Comparison of ENCODE assay signal across 1 cellular context in the genomic region with DNA sequence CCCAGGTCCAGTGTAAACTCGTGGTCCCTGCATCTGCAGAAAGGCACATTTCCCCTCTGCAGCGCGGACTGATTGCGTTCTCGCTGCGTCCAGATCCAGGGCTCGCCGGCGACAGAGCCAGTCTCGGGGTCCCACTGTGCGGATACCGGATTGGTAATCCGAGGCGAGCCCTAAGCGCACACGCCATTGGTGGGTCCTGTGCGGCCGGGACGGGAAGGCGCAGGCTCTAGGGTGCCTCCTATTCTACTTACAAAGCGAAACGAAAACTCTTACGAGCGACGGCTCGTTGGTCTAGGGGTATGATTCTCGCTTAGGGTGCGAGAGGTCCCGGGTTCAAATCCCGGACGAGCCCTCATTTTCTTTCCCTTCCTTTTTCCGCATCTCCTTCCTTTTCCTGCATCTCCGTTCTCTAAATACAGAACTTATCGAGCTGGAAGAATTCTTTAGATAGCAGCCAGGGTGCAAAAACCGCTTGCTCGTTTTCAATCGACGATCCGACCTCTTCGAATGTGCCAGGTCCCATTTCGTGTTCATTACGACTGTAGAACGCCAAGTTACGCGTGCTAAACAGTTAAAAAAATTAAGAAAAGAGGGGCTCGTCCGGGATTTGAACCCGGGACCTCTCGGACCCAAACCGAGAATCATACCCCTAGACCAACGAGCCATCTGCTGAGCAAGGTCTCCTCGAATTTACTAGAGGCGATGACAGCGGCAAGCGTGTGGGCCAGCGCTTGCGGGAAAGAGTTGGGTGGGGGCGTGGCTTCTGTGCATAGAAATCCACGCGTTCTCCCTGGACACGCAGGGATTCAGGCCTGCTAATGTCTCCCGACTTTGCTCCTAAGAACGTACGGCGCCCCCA.
TF ChIP-seq lines count a peak whose summit lies in the region.

No MANE protein-coding gene starts in this region.

TF ChIP-seq in HepG2, 621 proteins besides CTCF, POLR2A, EP300 and RAD21 (continued from another document and continues in another):
- TF ChIP-seq, protein P1, sequence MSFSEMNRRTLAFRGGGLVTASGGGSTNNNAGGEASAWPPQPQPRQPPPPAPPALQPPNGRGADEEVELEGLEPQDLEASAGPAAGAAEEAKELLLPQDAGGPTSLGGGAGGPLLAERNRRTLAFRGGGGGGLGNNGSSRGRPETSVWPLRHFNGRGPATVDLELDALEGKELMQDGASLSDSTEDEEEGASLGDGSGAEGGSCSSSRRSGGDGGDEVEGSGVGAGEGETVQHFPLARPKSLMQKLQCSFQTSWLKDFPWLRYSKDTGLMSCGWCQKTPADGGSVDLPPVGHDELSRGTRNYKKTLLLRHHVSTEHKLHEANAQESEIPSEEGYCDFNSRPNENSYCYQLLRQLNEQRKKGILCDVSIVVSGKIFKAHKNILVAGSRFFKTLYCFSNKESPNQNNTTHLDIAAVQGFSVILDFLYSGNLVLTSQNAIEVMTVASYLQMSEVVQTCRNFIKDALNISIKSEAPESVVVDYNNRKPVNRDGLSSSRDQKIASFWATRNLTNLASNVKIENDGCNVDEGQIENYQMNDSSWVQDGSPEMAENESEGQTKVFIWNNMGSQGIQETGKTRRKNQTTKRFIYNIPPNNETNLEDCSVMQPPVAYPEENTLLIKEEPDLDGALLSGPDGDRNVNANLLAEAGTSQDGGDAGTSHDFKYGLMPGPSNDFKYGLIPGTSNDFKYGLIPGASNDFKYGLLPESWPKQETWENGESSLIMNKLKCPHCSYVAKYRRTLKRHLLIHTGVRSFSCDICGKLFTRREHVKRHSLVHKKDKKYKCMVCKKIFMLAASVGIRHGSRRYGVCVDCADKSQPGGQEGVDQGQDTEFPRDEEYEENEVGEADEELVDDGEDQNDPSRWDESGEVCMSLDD (CRISPR knock-in tag; IDR thresholded peaks at IDR 0.05; ENCODE audit: borderline replicate concordance), result peak; percentile 80; the same call in 1 of the 2 replicates
- TF ChIP-seq, protein P2, sequence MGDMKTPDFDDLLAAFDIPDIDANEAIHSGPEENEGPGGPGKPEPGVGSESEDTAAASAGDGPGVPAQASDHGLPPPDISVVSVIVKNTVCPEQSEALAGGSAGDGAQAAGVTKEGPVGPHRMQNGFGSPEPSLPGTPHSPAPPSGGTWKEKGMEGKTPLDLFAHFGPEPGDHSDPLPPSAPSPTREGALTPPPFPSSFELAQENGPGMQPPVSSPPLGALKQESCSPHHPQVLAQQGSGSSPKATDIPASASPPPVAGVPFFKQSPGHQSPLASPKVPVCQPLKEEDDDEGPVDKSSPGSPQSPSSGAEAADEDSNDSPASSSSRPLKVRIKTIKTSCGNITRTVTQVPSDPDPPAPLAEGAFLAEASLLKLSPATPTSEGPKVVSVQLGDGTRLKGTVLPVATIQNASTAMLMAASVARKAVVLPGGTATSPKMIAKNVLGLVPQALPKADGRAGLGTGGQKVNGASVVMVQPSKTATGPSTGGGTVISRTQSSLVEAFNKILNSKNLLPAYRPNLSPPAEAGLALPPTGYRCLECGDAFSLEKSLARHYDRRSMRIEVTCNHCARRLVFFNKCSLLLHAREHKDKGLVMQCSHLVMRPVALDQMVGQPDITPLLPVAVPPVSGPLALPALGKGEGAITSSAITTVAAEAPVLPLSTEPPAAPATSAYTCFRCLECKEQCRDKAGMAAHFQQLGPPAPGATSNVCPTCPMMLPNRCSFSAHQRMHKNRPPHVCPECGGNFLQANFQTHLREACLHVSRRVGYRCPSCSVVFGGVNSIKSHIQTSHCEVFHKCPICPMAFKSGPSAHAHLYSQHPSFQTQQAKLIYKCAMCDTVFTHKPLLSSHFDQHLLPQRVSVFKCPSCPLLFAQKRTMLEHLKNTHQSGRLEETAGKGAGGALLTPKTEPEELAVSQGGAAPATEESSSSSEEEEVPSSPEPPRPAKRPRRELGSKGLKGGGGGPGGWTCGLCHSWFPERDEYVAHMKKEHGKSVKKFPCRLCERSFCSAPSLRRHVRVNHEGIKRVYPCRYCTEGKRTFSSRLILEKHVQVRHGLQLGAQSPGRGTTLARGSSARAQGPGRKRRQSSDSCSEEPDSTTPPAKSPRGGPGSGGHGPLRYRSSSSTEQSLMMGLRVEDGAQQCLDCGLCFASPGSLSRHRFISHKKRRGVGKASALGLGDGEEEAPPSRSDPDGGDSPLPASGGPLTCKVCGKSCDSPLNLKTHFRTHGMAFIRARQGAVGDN (CRISPR knock-in tag; IDR thresholded peaks at IDR 0.05), result no peak; the same call in 1 of the 2 replicates
- no peak for TF ChIP-seq PRMT3 (CRISPR knock-in tag; IDR thresholded peaks at IDR 0.05; ENCODE audit: borderline replicate concordance, low read depth)
- no peak for TF ChIP-seq ZNF230 (CRISPR knock-in tag; IDR thresholded peaks at IDR 0.05)
- 0 out of 2 replicates have a peak, but pooled peaks have one; percentile 30 for TF ChIP-seq GPN1 (CRISPR knock-in tag; IDR thresholded peaks at IDR 0.05; ENCODE audit: borderline replicate concordance)
- TF ChIP-seq ZNF746 (CRISPR knock-in tag; IDR thresholded peaks at IDR 0.05), result no peak
- TF ChIP-seq ZNF562 (CRISPR knock-in tag; IDR thresholded peaks at IDR 0.05; ENCODE audit: borderline replicate concordance), result no peak
- TF ChIP-seq, protein P3, sequence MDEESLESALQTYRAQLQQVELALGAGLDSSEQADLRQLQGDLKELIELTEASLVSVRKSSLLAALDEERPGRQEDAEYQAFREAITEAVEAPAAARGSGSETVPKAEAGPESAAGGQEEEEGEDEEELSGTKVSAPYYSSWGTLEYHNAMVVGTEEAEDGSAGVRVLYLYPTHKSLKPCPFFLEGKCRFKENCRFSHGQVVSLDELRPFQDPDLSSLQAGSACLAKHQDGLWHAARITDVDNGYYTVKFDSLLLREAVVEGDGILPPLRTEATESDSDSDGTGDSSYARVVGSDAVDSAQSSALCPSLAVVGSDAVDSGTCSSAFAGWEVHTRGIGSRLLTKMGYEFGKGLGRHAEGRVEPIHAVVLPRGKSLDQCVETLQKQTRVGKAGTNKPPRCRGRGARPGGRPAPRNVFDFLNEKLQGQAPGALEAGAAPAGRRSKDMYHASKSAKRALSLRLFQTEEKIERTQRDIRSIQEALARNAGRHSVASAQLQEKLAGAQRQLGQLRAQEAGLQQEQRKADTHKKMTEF (CRISPR knock-in tag; IDR thresholded peaks at IDR 0.05), result peak; percentile 70; the same call in 1 of the 2 replicates
- peak; percentile 7; the same call in 1 of the 2 replicates for TF ChIP-seq SAFB2 (CRISPR knock-in tag; IDR thresholded peaks at IDR 0.05; ENCODE audit: borderline replicate concordance, low read depth)
- TF ChIP-seq HMG20A (CRISPR knock-in tag; IDR thresholded peaks at IDR 0.05; ENCODE audit: borderline replicate concordance), result no peak; the same call in 1 of the 2 replicates
- TF ChIP-seq ZNF260 (CRISPR knock-in tag; IDR thresholded peaks at IDR 0.05; ENCODE audit: borderline replicate concordance, low read depth), result no peak; the same call in 1 of the 2 replicates
- peak; percentile 51; the same call in 1 of the 2 replicates for TF ChIP-seq SAP130 (CRISPR knock-in tag; IDR thresholded peaks at IDR 0.05; ENCODE audit: low read depth)
- TF ChIP-seq GABPA (IDR thresholded peaks at IDR 0.05; ENCODE audit: low read depth, low read length), result no peak
- TF ChIP-seq GABPA (CRISPR knock-in tag; IDR thresholded peaks at IDR 0.05; ENCODE audit: low read depth), result no peak
- TF ChIP-seq KDM4B (CRISPR knock-in tag; IDR thresholded peaks at IDR 0.05), result 0 out of 2 replicates have a peak, but pooled peaks have one; percentile 11
- no peak for TF ChIP-seq HIC2 (CRISPR knock-in tag; IDR thresholded peaks at IDR 0.05; ENCODE audit: low read depth)
- TF ChIP-seq PHF5A (CRISPR knock-in tag; IDR thresholded peaks at IDR 0.05; ENCODE audit: low read depth, unreplicated experiment), result no peak
- 0 out of 2 replicates have a peak, but pooled peaks have one; percentile 27 for TF ChIP-seq ZNF737 (CRISPR knock-in tag; IDR thresholded peaks at IDR 0.05; ENCODE audit: borderline replicate concordance)
- TF ChIP-seq, protein P4, sequence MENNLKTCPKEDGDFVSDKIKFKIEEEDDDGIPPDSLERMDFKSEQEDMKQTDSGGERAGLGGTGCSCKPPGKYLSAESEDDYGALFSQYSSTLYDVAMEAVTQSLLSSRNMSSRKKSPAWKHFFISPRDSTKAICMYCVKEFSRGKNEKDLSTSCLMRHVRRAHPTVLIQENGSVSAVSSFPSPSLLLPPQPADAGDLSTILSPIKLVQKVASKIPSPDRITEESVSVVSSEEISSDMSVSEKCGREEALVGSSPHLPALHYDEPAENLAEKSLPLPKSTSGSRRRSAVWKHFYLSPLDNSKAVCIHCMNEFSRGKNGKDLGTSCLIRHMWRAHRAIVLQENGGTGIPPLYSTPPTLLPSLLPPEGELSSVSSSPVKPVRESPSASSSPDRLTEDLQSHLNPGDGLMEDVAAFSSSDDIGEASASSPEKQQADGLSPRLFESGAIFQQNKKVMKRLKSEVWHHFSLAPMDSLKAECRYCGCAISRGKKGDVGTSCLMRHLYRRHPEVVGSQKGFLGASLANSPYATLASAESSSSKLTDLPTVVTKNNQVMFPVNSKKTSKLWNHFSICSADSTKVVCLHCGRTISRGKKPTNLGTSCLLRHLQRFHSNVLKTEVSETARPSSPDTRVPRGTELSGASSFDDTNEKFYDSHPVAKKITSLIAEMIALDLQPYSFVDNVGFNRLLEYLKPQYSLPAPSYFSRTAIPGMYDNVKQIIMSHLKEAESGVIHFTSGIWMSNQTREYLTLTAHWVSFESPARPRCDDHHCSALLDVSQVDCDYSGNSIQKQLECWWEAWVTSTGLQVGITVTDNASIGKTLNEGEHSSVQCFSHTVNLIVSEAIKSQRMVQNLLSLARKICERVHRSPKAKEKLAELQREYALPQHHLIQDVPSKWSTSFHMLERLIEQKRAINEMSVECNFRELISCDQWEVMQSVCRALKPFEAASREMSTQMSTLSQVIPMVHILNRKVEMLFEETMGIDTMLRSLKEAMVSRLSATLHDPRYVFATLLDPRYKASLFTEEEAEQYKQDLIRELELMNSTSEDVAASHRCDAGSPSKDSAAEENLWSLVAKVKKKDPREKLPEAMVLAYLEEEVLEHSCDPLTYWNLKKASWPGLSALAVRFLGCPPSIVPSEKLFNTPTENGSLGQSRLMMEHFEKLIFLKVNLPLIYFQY (CRISPR knock-in tag; IDR thresholded peaks at IDR 0.05; ENCODE audit: borderline replicate concordance), result peak; percentile 72
- no peak for TF ChIP-seq KDM5A (IDR thresholded peaks at IDR 0.05; ENCODE audit: borderline replicate concordance, low read length)
- TF ChIP-seq THAP8 (CRISPR knock-in tag; IDR thresholded peaks at IDR 0.05; ENCODE audit: borderline replicate concordance), result no peak
- TF ChIP-seq ZNF777 (CRISPR knock-in tag; IDR thresholded peaks at IDR 0.05), result no peak; the same call in 1 of the 2 replicates
- TF ChIP-seq RXRB (CRISPR knock-in tag; IDR thresholded peaks at IDR 0.05; ENCODE audit: borderline replicate concordance), result peak; percentile 7; the same call in 1 of the 2 replicates
- TF ChIP-seq MEIS2 (CRISPR knock-in tag; IDR thresholded peaks at IDR 0.05), result no peak
- TF ChIP-seq ZFP82 (CRISPR knock-in tag; IDR thresholded peaks at IDR 0.05; ENCODE audit: borderline replicate concordance), result no peak
- TF ChIP-seq ZNF530 (CRISPR knock-in tag; IDR thresholded peaks at IDR 0.05; ENCODE audit: low read depth), result no peak
- no peak for TF ChIP-seq KDM6A (CRISPR knock-in tag; IDR thresholded peaks at IDR 0.05; ENCODE audit: low read depth)
- TF ChIP-seq ZNF556 (CRISPR knock-in tag; IDR thresholded peaks at IDR 0.05; ENCODE audit: borderline replicate concordance), result peak; percentile 2; the same call in 1 of the 2 replicates
- peak; percentile 67; the same call in 1 of the 2 replicates for TF ChIP-seq ZFP36L1 (CRISPR knock-in tag; IDR thresholded peaks at IDR 0.05)
- TF ChIP-seq GLMP (CRISPR knock-in tag; IDR thresholded peaks at IDR 0.05; ENCODE audit: borderline replicate concordance), result no peak
- 0 out of 2 replicates have a peak, but pooled peaks have one; percentile 9 for TF ChIP-seq ZBTB21 (CRISPR knock-in tag; IDR thresholded peaks at IDR 0.05)
- TF ChIP-seq MXI1 (IDR thresholded peaks at IDR 0.05; ENCODE audit: borderline replicate concordance, low read depth, low read length), result peak; percentile 21; the same call in 1 of the 3 replicates
- TF ChIP-seq NAIF1 (CRISPR knock-in tag; IDR thresholded peaks at IDR 0.05; ENCODE audit: borderline replicate concordance), result no peak
- no peak for TF ChIP-seq GZF1 (CRISPR knock-in tag; IDR thresholded peaks at IDR 0.05)
- TF ChIP-seq ZFP1 (CRISPR knock-in tag; IDR thresholded peaks at IDR 0.05), result peak; percentile 14; the same call in 1 of the 2 replicates
- TF ChIP-seq ZNF766 (CRISPR knock-in tag; IDR thresholded peaks at IDR 0.05; ENCODE audit: borderline replicate concordance), result no peak
- TF ChIP-seq HCFC1 (IDR thresholded peaks at IDR 0.05; ENCODE audit: low read depth, low read length), result peak; percentile 8; the same call in 1 of the 2 replicates
- no peak for TF ChIP-seq MTF2 (CRISPR knock-in tag; IDR thresholded peaks at IDR 0.05; ENCODE audit: borderline replicate concordance)
- TF ChIP-seq SETDB1 (CRISPR knock-in tag; IDR thresholded peaks at IDR 0.05; ENCODE audit: borderline replicate concordance), result no peak
- no peak for TF ChIP-seq SMAD9 (CRISPR knock-in tag; IDR thresholded peaks at IDR 0.05)
- no peak for TF ChIP-seq LCORL (IDR thresholded peaks at IDR 0.05)
- TF ChIP-seq LCORL (CRISPR knock-in tag; IDR thresholded peaks at IDR 0.05), result peak; percentile 26
- TF ChIP-seq SNAPC5 (CRISPR knock-in tag; IDR thresholded peaks at IDR 0.05; ENCODE audit: borderline replicate concordance), result no peak
